Comparison of ENCODE assay signal across 10 cellular contexts in the genomic region with DNA sequence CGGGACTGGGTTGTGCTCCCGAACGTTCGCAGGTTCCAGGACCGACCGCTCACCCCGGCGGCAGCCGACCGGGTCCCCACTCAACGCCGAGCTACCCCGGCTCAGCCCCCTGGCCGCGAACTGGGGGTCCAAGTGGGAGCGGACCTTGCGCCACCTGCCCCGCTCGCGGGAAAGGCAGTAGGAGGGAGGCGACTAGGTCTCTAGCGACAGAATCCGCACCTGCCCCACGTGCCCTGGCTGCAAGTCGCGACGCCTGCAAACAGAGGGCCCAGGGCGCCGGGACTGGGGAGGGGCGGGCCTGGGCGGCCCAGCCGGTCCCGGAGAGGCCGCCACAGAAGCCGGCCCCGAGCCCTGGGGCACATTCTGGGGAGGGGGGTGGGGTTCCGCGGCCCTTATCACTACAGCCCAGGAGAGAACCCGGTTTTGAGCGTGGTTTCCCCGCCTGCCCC.
DNase-seq lines count a peak whose midpoint lies in the region; ATAC-seq, FAIRE-seq and TF ChIP-seq lines count a peak whose summit lies in the region.
"Had no signal": no experiment of that assay in that cellular context is flagged by ENCODE, and none has a peak within 500 bp of the region (broad histone marks: within the 10 kb centered on the region; RNA-seq: fewer than 3 reads in every experiment).

No MANE protein-coding gene starts in this region.

- H3K9me3 ChIP-seq in HUES6 (ENCODE audit: control insufficient read depth, insufficient read depth, low read depth, low read length) = peaks cover 7% of the 10 kb centered on the region; the same call in 1 of the 2 replicates
- H3K9me3 ChIP-seq in endothelial cell of umbilical vein (replicated peaks; ENCODE audit: control insufficient read depth, insufficient read depth, low read length) = no peaks in the 10 kb centered on the region
- no peaks in the 10 kb centered on the region for H3K9me3 ChIP-seq in stomach smooth muscle (ENCODE audit: control insufficient read depth in 2 of 2, low read length in 2 of 2)
- H3K9me3 ChIP-seq in T-helper 17 cell (ENCODE audit: control insufficient read depth, low read length, poor library complexity, severe bottlenecking) = no peaks in the 10 kb centered on the region

- H3K79me2 ChIP-seq in endothelial cell of umbilical vein (ENCODE audit: control insufficient read depth, insufficient read depth, low read length) = no peaks in the 10 kb centered on the region

- peaks cover 5% of the 10 kb centered on the region for H3K9me3 Mint-ChIP-seq in activated CD4-positive, alpha-beta memory T cell treated with anti-CD3 and anti-CD28 coated beads, Interleukin-2, amount 10 ng/mL, durations not matched to agents 7 days and 5 days

- H3K4me3 ChIP-seq in HUES6 (ENCODE audit: low read depth, low read length) (peak overlapping the region; percentile 80), endothelial cell of umbilical vein (replicated peaks in 1 of 3; ENCODE audit: insufficient read depth in 1 of 3, low read depth in 1 of 3, low read length in 3 of 3) (peak overlapping the region in 1 of 3 experiments; percentile 47), kidney epithelial cell (ENCODE audit: low read depth, low read length) (peak overlapping the region; percentile 60), stomach smooth muscle (ENCODE audit: low read length in 2 of 2) (peak overlapping the region; percentile 73 to 78)

- H3K27ac ChIP-seq in HUES6 (ENCODE audit: low read depth, low read length) = no peak overlapping the region
- H3K27ac ChIP-seq in endothelial cell of umbilical vein (ENCODE audit: insufficient read depth, low read depth, low read length) = no peak overlapping the region
- no peak overlapping the region for H3K27ac ChIP-seq in stomach smooth muscle (ENCODE audit: low read length)

- no peak for DNase-seq in endothelial cell of umbilical vein (ENCODE audit: low read depth, low spot score)
- DNase-seq in kidney epithelial cell (ENCODE audit: low read depth) = no peak
- no peak for DNase-seq in activated CD4-positive, alpha-beta memory T cell treated with anti-CD3 and anti-CD28 coated beads, Interleukin-2, amount 10 ng/mL, durations not matched to agents 7 days and 5 days
- DNase-seq in GM19240 (ENCODE audit: insufficient read length, low spot score) = no peak
- DNase-seq in A172 (ENCODE audit: low spot score) = no peak
- DNase-seq in T-helper 17 cell = no peak
- DNase-seq: activated CD4-positive, CD25-positive, alpha-beta regulatory T cell; NCI-H2227 treated with DMSO at 0.1 percent for 48 hours had no signal

- no peak for TF ChIP-seq POLR2A in endothelial cell of umbilical vein (IDR thresholded peaks at IDR 0.05; ENCODE audit: low read depth, low read length)

- peaks cover 8% of the 10 kb centered on the region for H3K27me3 Mint-ChIP-seq in activated CD4-positive, alpha-beta memory T cell treated with anti-CD3 and anti-CD28 coated beads, Interleukin-2, amount 10 ng/mL, durations not matched to agents 7 days and 5 days
- H3K27me3 Mint-ChIP-seq in T-helper 17 cell = peaks cover 19% of the 10 kb centered on the region

- TF ChIP-seq CTCF in endothelial cell of umbilical vein (IDR thresholded peaks at IDR 0.05; ENCODE audit: extremely low read depth in 1 of 2, insufficient read depth in 1 of 2, low read depth in 1 of 2, low read length in 2 of 2) = no peak
- TF ChIP-seq CTCF in kidney epithelial cell (IDR thresholded peaks at IDR 0.05; ENCODE audit: insufficient read depth, low read length, poor library complexity, severe bottlenecking) = no peak

- no peaks in the 10 kb centered on the region for H4K20me1 ChIP-seq in endothelial cell of umbilical vein (replicated peaks; ENCODE audit: control insufficient read depth, extremely low read depth, insufficient read depth, low read length)

- H3K4me1 ChIP-seq in HUES6 (ENCODE audit: control insufficient read depth, insufficient read depth, low read length) = 0 out of 2 replicates have a peak, but pooled peaks cover 2% of the 10 kb centered on the region
- peaks cover 3% of the 10 kb centered on the region for H3K4me1 ChIP-seq in endothelial cell of umbilical vein (ENCODE audit: control insufficient read depth, extremely low read depth, insufficient read depth, low read length)
- no peaks in the 10 kb centered on the region for H3K4me1 ChIP-seq in stomach smooth muscle (ENCODE audit: control insufficient read depth, insufficient read depth, low read length)

- no peak overlapping the region for H3K27ac Mint-ChIP-seq in activated CD4-positive, alpha-beta memory T cell treated with anti-CD3 and anti-CD28 coated beads, Interleukin-2, amount 10 ng/mL, durations not matched to agents 7 days and 5 days
- no peak overlapping the region for H3K27ac Mint-ChIP-seq in T-helper 17 cell

- POLR2A ChIA-PET in endothelial cell of umbilical vein (lab: Charles Lee) = no interaction called here
- POLR2A ChIA-PET in activated CD4-positive, alpha-beta memory T cell treated with anti-CD3 and anti-CD28 coated beads, Interleukin-2, amount 10 ng/mL, durations not matched to agents 7 days and 5 days (lab: Charles Lee) = no interaction called here

- peaks cover 4% of the 10 kb centered on the region for H3K4me1 Mint-ChIP-seq in activated CD4-positive, alpha-beta memory T cell treated with anti-CD3 and anti-CD28 coated beads, Interleukin-2, amount 10 ng/mL, durations not matched to agents 7 days and 5 days
- H3K4me1 Mint-ChIP-seq in T-helper 17 cell = no peaks in the 10 kb centered on the region

- FAIRE-seq in endothelial cell of umbilical vein (lab: Jason Lieb, UNC) = no peak

- no peak overlapping the region for H3K4me3 Mint-ChIP-seq in activated CD4-positive, alpha-beta memory T cell treated with anti-CD3 and anti-CD28 coated beads, Interleukin-2, amount 10 ng/mL, durations not matched to agents 7 days and 5 days
- no peak overlapping the region for H3K4me3 Mint-ChIP-seq in T-helper 17 cell

- peaks cover 5% of the 10 kb centered on the region for H3K36me3 Mint-ChIP-seq in activated CD4-positive, alpha-beta memory T cell treated with anti-CD3 and anti-CD28 coated beads, Interleukin-2, amount 10 ng/mL, durations not matched to agents 7 days and 5 days (ENCODE audit: low read depth)
- peaks cover 4% of the 10 kb centered on the region for H3K36me3 Mint-ChIP-seq in T-helper 17 cell (ENCODE audit: low read depth)

- H3K27me3 ChIP-seq in HUES6 (ENCODE audit: control insufficient read depth, insufficient read depth, low read length) (peaks cover 20% of the 10 kb centered on the region), endothelial cell of umbilical vein (ENCODE audit: control insufficient read depth in 2 of 2, insufficient read depth in 2 of 2, low read length in 2 of 2) (peaks cover 17 to 28% of the 10 kb centered on the region in 2 experiments), kidney epithelial cell (ENCODE audit: control insufficient read depth, insufficient read depth, low read length) (peaks cover 14% of the 10 kb centered on the region), stomach smooth muscle (ENCODE audit: control insufficient read depth in 1 of 2, insufficient read depth in 2 of 2, low read length in 2 of 2) (no peaks in the 10 kb centered on the region)

- H3K36me3 ChIP-seq in HUES6 (ENCODE audit: control insufficient read depth, insufficient read depth, low read length) = no peaks in the 10 kb centered on the region
- no peaks in the 10 kb centered on the region for H3K36me3 ChIP-seq in endothelial cell of umbilical vein (ENCODE audit: control insufficient read depth in 2 of 2, extremely low read depth in 1 of 2, insufficient read depth in 2 of 2, low read length in 2 of 2)
- no peaks in the 10 kb centered on the region for H3K36me3 ChIP-seq in kidney epithelial cell (ENCODE audit: control insufficient read depth, insufficient read depth, low read length)
- H3K36me3 ChIP-seq in stomach smooth muscle (ENCODE audit: control insufficient read depth in 2 of 2, insufficient read depth in 2 of 2, low read length in 2 of 2) = no peaks in the 10 kb centered on the region

- CTCF ChIA-PET in endothelial cell of umbilical vein (lab: Charles Lee) = no interaction called here
- CTCF ChIA-PET in activated CD4-positive, alpha-beta memory T cell treated with anti-CD3 and anti-CD28 coated beads, Interleukin-2, amount 10 ng/mL, durations not matched to agents 7 days and 5 days (lab: Charles Lee) = no interaction called here

- H2AFZ ChIP-seq in endothelial cell of umbilical vein (ENCODE audit: low read depth, low read length) = peak overlapping the region; percentile 97

- H3K9ac ChIP-seq in HUES6 (ENCODE audit: low read length) (no peak overlapping the region), endothelial cell of umbilical vein (replicated peaks; ENCODE audit: extremely low read depth, insufficient read depth, low read length) (no peak overlapping the region), stomach smooth muscle (ENCODE audit: low read length in 2 of 2) (peak overlapping the region in 1 of 2 donors; percentile 9)

- no TSS peak for BruUV-seq in endothelial cell of umbilical vein (replicated peaks; lab: Mats Ljungman, UMichigan)

- dilution Hi-C loops in endothelial cell of umbilical vein (cut with MboI; ENCODE audit: extremely low pct_ligation_motif_present, low sequenced_read_pairs) = no loop called here

- ATAC-seq in T-helper 17 cell = no peak

- intact Hi-C loops in endothelial cell of umbilical vein (cut with micrococcal nuclease) = loop anchor here (1.0 to 10.0 kb wide), 3 partner anchors 50 to 129 kb away; no protein-coding TSS in a partner anchor

- H3K9me1 ChIP-seq in endothelial cell of umbilical vein (replicated peaks; ENCODE audit: control insufficient read depth, extremely low read depth, insufficient read depth, low read length) = no peaks in the 10 kb centered on the region

- peak overlapping the region; percentile 66 for H3K4me2 ChIP-seq in endothelial cell of umbilical vein (ENCODE audit: insufficient read depth, low read length)

TF ChIP-seq in endothelial cell of umbilical vein, 7 proteins besides CTCF, POLR2A, EP300 and RAD21:
- TF ChIP-seq JUN (IDR thresholded peaks at IDR 0.05; ENCODE audit: borderline replicate concordance, insufficient read depth, insufficient read length, low read depth) = no peak
- TF ChIP-seq, protein P1, sequence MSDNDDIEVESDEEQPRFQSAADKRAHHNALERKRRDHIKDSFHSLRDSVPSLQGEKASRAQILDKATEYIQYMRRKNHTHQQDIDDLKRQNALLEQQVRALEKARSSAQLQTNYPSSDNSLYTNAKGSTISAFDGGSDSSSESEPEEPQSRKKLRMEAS (IDR thresholded peaks at IDR 0.05; ENCODE audit: insufficient read depth, insufficient read length) = no peak
- TF ChIP-seq FOS (IDR thresholded peaks at IDR 0.05; ENCODE audit: borderline replicate concordance, insufficient read depth, low read length) = no peak
- no peak for TF ChIP-seq EZH2 (IDR thresholded peaks at IDR 0.05; ENCODE audit: borderline replicate concordance, low read depth, low read length, severe bottlenecking)
- no peak for TF ChIP-seq POLR2AphosphoS5 (IDR thresholded peaks at IDR 0.05; ENCODE audit: insufficient read depth, low read depth, low read length)
- no peak for TF ChIP-seq MYC (IDR thresholded peaks at IDR 0.05; ENCODE audit: low read depth, low read length)
- TF ChIP-seq GATA2 (IDR thresholded peaks at IDR 0.05; ENCODE audit: insufficient read depth, insufficient read length, low read depth, low read length) = no peak
